In genomic region chr20:53593466-53594007, GRCh38 we compare ENCODE assay signal across 8 cellular contexts. TPM values are rescaled to one million over a fixed set of nuclear protein-coding genes. Genes with fewer than 3 reads are reported as not detected.
DNase-seq lines count a peak whose midpoint lies in the region; ATAC-seq and TF ChIP-seq lines count a peak whose summit lies in the region.
"Not testable (repeated sequence)": the region's sequence is repeated elsewhere in the genome, so short reads cannot be mapped to it uniquely, and the experiment has no call there.

Gene ZNF217, minus strand, starts transcription at chr20:53593839. Its CDS starts 11,013 bp downstream, at chr20:53582826.

- POLR2A ChIA-PET in CD8-positive, alpha-beta T cell (lab: Charles Lee): interaction anchor here (1.2 to 3.2 kb wide), 6 partner anchors 11 to 291 kb away, joined by 3 to 24 read pairs (median 10); no protein-coding TSS in a partner anchor

- H3K4me1 Mint-ChIP-seq in CD8-positive, alpha-beta T cell (ENCODE audit: low read depth): peaks cover 58% of the 10 kb centered on the region
- peaks cover 27% of the 10 kb centered on the region for H3K4me1 Mint-ChIP-seq in activated T-helper 17 cell treated with anti-CD3 and anti-CD28 coated beads, Interleukin-2, amount 50 U/mL, for 72 hours
- H3K4me1 Mint-ChIP-seq in mesothelial cell of epicardium: peaks cover 72% of the 10 kb centered on the region

- peak within 1 kb of the TSS; percentile 87 for H3K27ac ChIP-seq in CD8-positive, alpha-beta T cell (ENCODE audit: low read depth, low read length)
- H3K27ac ChIP-seq in HUES6 (ENCODE audit: low read depth, low read length): peak within 1 kb of the TSS; percentile 93
- peak within 1 kb of the TSS; percentile 96 for H3K27ac ChIP-seq in SJCRH30

- peak within 1 kb of the TSS; percentile 95 for H3K4me3 Mint-ChIP-seq in CD8-positive, alpha-beta T cell
- peak within 1 kb of the TSS; percentile 90 for H3K4me3 Mint-ChIP-seq in activated T-helper 17 cell treated with anti-CD3 and anti-CD28 coated beads, Interleukin-2, amount 50 U/mL, for 72 hours
- peak within 1 kb of the TSS; percentile 80 for H3K4me3 Mint-ChIP-seq in mesothelial cell of epicardium

- not testable (repeated sequence) for H3K27me3 Mint-ChIP-seq in CD8-positive, alpha-beta T cell (ENCODE audit: low read depth); activated T-helper 17 cell treated with anti-CD3 and anti-CD28 coated beads, Interleukin-2, amount 50 U/mL, for 72 hours; mesothelial cell of epicardium (ENCODE audit: low read depth)

- ATAC-seq in CD8-positive, alpha-beta T cell: peak; percentile 18
- peak; percentile 22 for ATAC-seq in GM21529 (IDR thresholded peaks at IDR 0.05; ENCODE audit: unreplicated experiment)
- peak; percentile 54 for ATAC-seq in activated T-helper 17 cell treated with anti-CD3 and anti-CD28 coated beads, Interleukin-2, amount 50 U/mL, for 72 hours (replicated peaks)

- peak within 1 kb of the TSS; percentile 86 for H3K9ac ChIP-seq in HUES6 (ENCODE audit: low read length)

- peaks cover 36% of the 10 kb centered on the region for H3K4me1 ChIP-seq in CD8-positive, alpha-beta T cell (ENCODE audit: insufficient read depth, low read length)
- H3K4me1 ChIP-seq in HUES6 (ENCODE audit: control insufficient read depth, insufficient read depth, low read length) (peaks cover 34% of the 10 kb centered on the region), SJCRH30 (peaks cover 14% of the 10 kb centered on the region)

- peak within 1 kb of the TSS; percentile 83 for H3K4me3 ChIP-seq in CD8-positive, alpha-beta T cell (ENCODE audit: low read depth, low read length)
- H3K4me3 ChIP-seq in HUES6 (ENCODE audit: low read depth, low read length) (peak within 1 kb of the TSS; percentile 84), SJCRH30 (peak within 1 kb of the TSS; percentile 99)

- H3K36me3 ChIP-seq in CD8-positive, alpha-beta T cell (ENCODE audit: insufficient read depth, low read length); HUES6 (ENCODE audit: control insufficient read depth, insufficient read depth, low read length); SJCRH30: not testable (repeated sequence)

- not testable (repeated sequence) for H3K9me3 ChIP-seq in CD8-positive, alpha-beta T cell (ENCODE audit: low read length); HUES6 (ENCODE audit: control insufficient read depth, insufficient read depth, low read depth, low read length); SJCRH30 (replicated peaks)

- H3K9me3 Mint-ChIP-seq in CD8-positive, alpha-beta T cell; activated T-helper 17 cell treated with anti-CD3 and anti-CD28 coated beads, Interleukin-2, amount 50 U/mL, for 72 hours; mesothelial cell of epicardium: not testable (repeated sequence)

- peaks cover 10% of the 10 kb centered on the region for H3K36me3 Mint-ChIP-seq in CD8-positive, alpha-beta T cell
- peaks cover 25% of the 10 kb centered on the region for H3K36me3 Mint-ChIP-seq in activated T-helper 17 cell treated with anti-CD3 and anti-CD28 coated beads, Interleukin-2, amount 50 U/mL, for 72 hours (ENCODE audit: low read depth)
- H3K36me3 Mint-ChIP-seq in mesothelial cell of epicardium: not testable (repeated sequence)

- H3K27me3 ChIP-seq in CD8-positive, alpha-beta T cell (ENCODE audit: insufficient read depth, low read length); HUES6 (ENCODE audit: control insufficient read depth, insufficient read depth, low read length); SJCRH30: not testable (repeated sequence)

- intact Hi-C loops in CD8-positive, alpha-beta T cell (cut with DNase I, micrococcal nuclease): loop anchor here (1.0 to 5.0 kb wide), 6 partner anchors 13 to 114 kb away; no protein-coding TSS in a partner anchor

- TF ChIP-seq CTCF in CD8-positive, alpha-beta T cell (IDR thresholded peaks at IDR 0.05); mesothelial cell of epicardium (IDR thresholded peaks at IDR 0.05; ENCODE audit: unreplicated experiment): not testable (repeated sequence)

- TF ChIP-seq POLR2A in erythroblast (IDR thresholded peaks at IDR 0.05; ENCODE audit: low read length): peak; percentile 18

- peak; percentile 41 to 83 (median 61) for DNase-seq in CD8-positive, alpha-beta T cell
- DNase-seq in SJCRH30 (peak; percentile 82 to 83), erythroblast (lab: John Stamatoyannopoulos, UW) (peak; percentile 72 to 84), mesothelial cell of epicardium (ENCODE audit: low spot score in 2 of 2, unreplicated experiment in 2 of 2) (peak; percentile 56 to 73)
- DNase-seq in stimulated activated CD4-positive, alpha-beta T cell treated with anti-CD3 and anti-CD28 coated beads, TNF-alpha, amount 100 ng/mL, for 4 hours (ENCODE audit: low read depth in 3 of 3): peak; percentile 48 to 53 (median 52)

- CTCF ChIA-PET in CD8-positive, alpha-beta T cell (lab: Charles Lee): interaction anchor here (2.3 to 2.7 kb wide), 2 partner anchors 278 to 346 kb away, joined by 4 to 8 read pairs; no protein-coding TSS in a partner anchor

- H3K27ac Mint-ChIP-seq in CD8-positive, alpha-beta T cell: peak within 1 kb of the TSS; percentile 98
- peak within 1 kb of the TSS; percentile 98 for H3K27ac Mint-ChIP-seq in activated T-helper 17 cell treated with anti-CD3 and anti-CD28 coated beads, Interleukin-2, amount 50 U/mL, for 72 hours
- peak within 1 kb of the TSS; percentile 98 for H3K27ac Mint-ChIP-seq in mesothelial cell of epicardium

RNA-seq across cellular contexts. Expression of gene ZNF217, which starts in this region (rescaled TPM):
- 10 to 100 TPM; 71.8 to 79.9 TPM for total RNA-seq in CD8-positive, alpha-beta T cell
- total RNA-seq in SJCRH30 (2014; rRNA removed; shearing (Covaris generic)): 37.6 and 42.8 TPM in 2 replicates
- total RNA-seq in activated T-helper 17 cell treated with anti-CD3 and anti-CD28 coated beads, Interleukin-2, amount 50 U/mL, for 72 hours: 10 to 100 TPM; 52.7 to 54.2 TPM
- total RNA-seq in mesothelial cell of epicardium: 38.1 to 39.5 TPM (median 38.8 TPM) in 3 replicates

Comparison
In these comparisons a context has a peak if more than half of its experiments do, and no peak if none do; other contexts are left out.
1. Peak in every context shown above with its lines: DNase-seq, ATAC-seq, H3K4me3 ChIP-seq and H3K27ac ChIP-seq.